ENCODE assay signal across 9 cellular contexts in genomic region chr19:5480427-5480836, GRCh38. TPM values are rescaled to one million over a fixed set of nuclear protein-coding genes. Genes with fewer than 3 reads are reported as not detected.
DNase-seq lines count a peak whose midpoint lies in the region; ATAC-seq and TF ChIP-seq lines count a peak whose summit lies in the region.
"Had no signal": no experiment of that assay in that cellular context is flagged by ENCODE, and none has a peak within 500 bp of the region (broad histone marks: within the 10 kb centered on the region; RNA-seq: fewer than 3 reads in every experiment).

No MANE protein-coding gene starts in this region.

- H3K9ac ChIP-seq in colonic mucosa (ENCODE audit: low read depth in 2 of 2, low read length in 2 of 2) (no peak overlapping the region), smooth muscle cell (ENCODE audit: low read depth) (no peak overlapping the region)

- no peak overlapping the region for H2AFZ ChIP-seq in smooth muscle cell (ENCODE audit: low read depth)

- no peak overlapping the region for H3K4me3 ChIP-seq in heart left ventricle
- no peak overlapping the region for H3K4me3 ChIP-seq in colonic mucosa
- H3K4me3 ChIP-seq in smooth muscle cell: no peak overlapping the region

- WGBS in heart left ventricle, 4 donors: 34 to 53% (median 40%) methylated on average over 6 of the region's 6 CpGs
- WGBS in smooth muscle cell (ENCODE audit: low lambda C conversion rate): 42% methylated on average over 5 of the region's 6 CpGs

- no peaks in the 10 kb centered on the region for H4K20me1 ChIP-seq in smooth muscle cell (ENCODE audit: low read depth)

- peaks cover 0 to 21% (median 12%) of the 10 kb centered on the region in 12 donors for H3K9me3 ChIP-seq in heart left ventricle
- no peaks in the 10 kb centered on the region for H3K9me3 ChIP-seq in colonic mucosa
- H3K9me3 ChIP-seq in smooth muscle cell (replicated peaks; ENCODE audit: low read depth): no peaks in the 10 kb centered on the region

- H3K4me2 ChIP-seq in smooth muscle cell: no peak overlapping the region

- TF ChIP-seq CTCF in heart left ventricle (IDR thresholded peaks at IDR 0.05) (peak in 10 of 12 donors; percentile 17 to 48 (median 38)), colonic mucosa (IDR thresholded peaks at IDR 0.05) (peak; percentile 44), smooth muscle cell (IDR thresholded peaks at IDR 0.05; ENCODE audit: borderline replicate concordance, insufficient read depth, poor library complexity, severe bottlenecking) (peak; percentile 45)

- no peaks in the 10 kb centered on the region for H3F3A ChIP-seq in smooth muscle cell (ENCODE audit: low read depth)

- no peaks in the 10 kb centered on the region for H3K79me2 ChIP-seq in smooth muscle cell (ENCODE audit: low read depth)

- H3K27me3 ChIP-seq in heart left ventricle (peaks cover 4 to 59% (median 22%) of the 10 kb centered on the region in 9 donors), colonic mucosa (no peaks in the 10 kb centered on the region), smooth muscle cell (ENCODE audit: low read depth) (peaks cover 11% of the 10 kb centered on the region)

- H3K27ac ChIP-seq in heart left ventricle (no peak overlapping the region), colonic mucosa (no peak overlapping the region), smooth muscle cell (ENCODE audit: low read depth) (no peak overlapping the region)

- intact Hi-C loops in heart left ventricle (cut with DNase I): no loop called here
- intact Hi-C loops in Right ventricle myocardium inferior (cut with DNase I): no loop called here
- intact Hi-C loops in colonic mucosa (cut with DNase I): no loop called here

- H3K36me3 ChIP-seq in heart left ventricle (no peaks in the 10 kb centered on the region), colonic mucosa (no peaks in the 10 kb centered on the region), smooth muscle cell (ENCODE audit: low read depth) (no peaks in the 10 kb centered on the region)

- no peak for DNase-seq in heart left ventricle
- no peak for DNase-seq in Right ventricle myocardium inferior (ENCODE audit: missing footprints)
- DNase-seq in colonic mucosa: peak; percentile 27
- no peak for DNase-seq in smooth muscle cell (lab: John Stamatoyannopoulos, UW; ENCODE audit: unreplicated experiment)
- DNase-seq in kidney glomerular epithelial cell (lab: John Stamatoyannopoulos, UW): no peak
- no peak for DNase-seq in NCI-H526 treated with DMSO at 0.1 percent for 48 hours (lab: John Stamatoyannopoulos, UW)

- TF ChIP-seq POLR2A in heart left ventricle (IDR thresholded peaks at IDR 0.05) (no peak), GM18505 (IDR thresholded peaks at IDR 0.05; ENCODE audit: borderline replicate concordance, extremely low read depth, insufficient read depth, insufficient read length) (no peak)

- H3K4me1 ChIP-seq in heart left ventricle (no peaks in the 10 kb centered on the region), colonic mucosa (no peaks in the 10 kb centered on the region), smooth muscle cell (ENCODE audit: low read depth) (no peaks in the 10 kb centered on the region)

- ATAC-seq in heart left ventricle (no peak), Right ventricle myocardium inferior (no peak), SK-N-SH treated with all-trans-retinoic acid at 6 μM for 48 hours (peak; percentile 27; the same call in 2 of the 3 replicates), GM18505 (IDR thresholded peaks at IDR 0.05; ENCODE audit: unreplicated experiment) (no peak)

TF ChIP-seq in SK-N-SH treated with all-trans-retinoic acid at 6 μM for 48 hours, 23 proteins besides CTCF, POLR2A, EP300 and RAD21:
- TF ChIP-seq SNAI2 (CRISPR knock-in tag; IDR thresholded peaks at IDR 0.05) (no peak), ZFP30 (CRISPR knock-in tag; IDR thresholded peaks at IDR 0.05) (no peak), CREB5 (CRISPR knock-in tag; IDR thresholded peaks at IDR 0.05; ENCODE audit: low read depth) (no peak), CSRNP3 (CRISPR knock-in tag; IDR thresholded peaks at IDR 0.05) (no peak), RARB (CRISPR knock-in tag; IDR thresholded peaks at IDR 0.05) (no peak), ISL1 (CRISPR knock-in tag; IDR thresholded peaks at IDR 0.05) (no peak)

RNA-seq across cellular contexts. Expression of gene ZNRF4, which starts 25.2 kb away (rescaled TPM):
- not detected for total RNA-seq in heart left ventricle
- polyA plus RNA-seq in heart left ventricle: not detected
- not detected for total RNA-seq in Right ventricle myocardium inferior
- not detected for total RNA-seq in colonic mucosa
- total RNA-seq in smooth muscle cell: not detected in 2 replicates
- not detected in 2 replicates for polyA plus RNA-seq in smooth muscle cell
- polyA plus RNA-seq: adipose tissue had no signal
